ENCODE assay signal across 7 cellular contexts in the genomic region with DNA sequence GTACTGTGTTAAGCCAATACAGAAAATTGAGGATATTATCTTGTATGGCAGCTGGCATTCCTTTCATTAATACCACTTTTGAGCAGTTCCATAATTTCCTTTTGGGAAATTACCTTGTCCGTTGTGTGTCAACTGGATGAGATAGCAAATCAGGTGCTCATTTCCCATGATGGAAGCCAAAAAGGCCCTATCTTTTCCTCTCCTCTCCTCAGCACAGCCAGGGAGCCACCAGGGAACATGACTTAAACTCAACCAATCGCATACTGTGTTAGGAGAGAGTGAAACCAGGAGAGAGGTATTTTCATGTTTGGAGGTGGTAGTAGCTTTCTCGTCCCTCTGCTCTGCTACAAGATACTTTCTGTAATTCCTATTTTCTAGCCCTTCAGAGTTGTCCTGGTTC.
"Had no signal": no experiment of that assay in that cellular context is flagged by ENCODE, and none has a peak within 500 bp of the region (broad histone marks: within the 10 kb centered on the region; RNA-seq: fewer than 3 reads in every experiment).

No MANE protein-coding gene starts in this region.

- H3K27ac ChIP-seq: HL-60 had no signal

- FAIRE-seq: HepG2, HTR-8/SVneo, K562 had no signal

- DNase-seq: IMR-90, KBM-7, KG1 had no signal

- ATAC-seq: HepG2, K562 had no signal

- H3K4me3 ChIP-seq: K562 had no signal
